Comparison of ENCODE assay signal across 1 cellular context in the genomic region with DNA sequence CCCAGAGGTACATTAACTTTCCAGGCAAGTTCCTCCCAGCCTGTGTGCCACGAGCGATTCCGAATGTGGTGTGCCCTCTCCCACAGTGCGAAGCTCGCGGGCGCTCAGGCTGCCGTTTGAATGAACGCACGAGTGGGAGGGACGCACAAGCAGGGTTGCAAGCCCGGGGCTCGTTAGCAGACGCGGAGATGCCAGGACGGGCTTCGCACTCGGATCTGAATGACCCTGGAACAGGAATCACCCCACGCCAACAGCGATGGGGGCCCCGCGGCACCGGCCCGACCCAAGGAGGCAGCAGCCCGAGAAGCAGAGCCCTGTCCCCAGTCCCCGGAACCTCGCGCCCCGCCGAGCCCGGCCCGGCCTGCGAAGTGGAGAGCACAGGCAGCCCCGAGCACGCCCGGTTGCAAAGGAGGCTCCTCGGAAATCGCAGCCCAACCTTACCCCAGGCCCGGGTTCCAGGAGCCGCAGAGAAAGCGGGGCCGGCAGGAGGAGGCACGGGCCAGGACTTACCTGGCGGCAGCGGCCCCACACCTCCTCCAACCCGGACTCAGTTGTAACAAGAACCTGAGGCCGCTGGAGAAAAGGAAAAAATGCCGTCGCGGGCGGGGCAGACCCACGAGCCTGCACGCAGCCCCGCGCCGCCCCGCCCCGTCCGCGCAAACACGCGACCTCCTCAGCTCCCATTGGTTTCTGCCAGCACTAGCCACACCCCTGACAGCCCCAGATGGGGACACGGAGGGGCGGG.
A peak's percentile ranks its signal among the peaks of the same experiment; 100 is the strongest.
TF ChIP-seq lines count a peak whose summit lies in the region.

Gene SLC25A30 (minus strand): TSS at position 584 of the 745 bp plus-strand sequence. CDS start 6,948 bp downstream, outside the sequence.

TF ChIP-seq in HepG2, 621 proteins besides CTCF, POLR2A, EP300 and RAD21 (continued from another document and continues in another):
- TF ChIP-seq ZFP91 (CRISPR knock-in tag; IDR thresholded peaks at IDR 0.05; ENCODE audit: borderline replicate concordance) (peak; percentile 87; the same call in 1 of the 2 replicates), ZNF644 (CRISPR knock-in tag; IDR thresholded peaks at IDR 0.05; ENCODE audit: low read depth) (no peak), ZNF34 (CRISPR knock-in tag; IDR thresholded peaks at IDR 0.05; ENCODE audit: borderline replicate concordance) (peak; percentile 85; the same call in 1 of the 2 replicates), DRAP1 (CRISPR knock-in tag; IDR thresholded peaks at IDR 0.05) (no peak; the same call in none of the 2 replicates), ZSCAN21 (CRISPR knock-in tag; IDR thresholded peaks at IDR 0.05; ENCODE audit: borderline replicate concordance) (no peak; the same call in none of the 2 replicates), ZNF10 (CRISPR knock-in tag; IDR thresholded peaks at IDR 0.05; ENCODE audit: borderline replicate concordance, low read depth) (no peak), ZNF230 (CRISPR knock-in tag; IDR thresholded peaks at IDR 0.05) (peak; percentile 63; the same call in 1 of the 2 replicates), ZNF446 (CRISPR knock-in tag; IDR thresholded peaks at IDR 0.05) (peak; percentile 76; the same call in 1 of the 2 replicates), SAP130 (CRISPR knock-in tag; IDR thresholded peaks at IDR 0.05; ENCODE audit: low read depth) (peak; percentile 72), KDM5A (IDR thresholded peaks at IDR 0.05; ENCODE audit: borderline replicate concordance, low read length) (no peak), ZBTB3 (CRISPR knock-in tag; IDR thresholded peaks at IDR 0.05; ENCODE audit: borderline replicate concordance, low read depth) (0 out of 2 replicates have a peak, but pooled peaks have one; percentile 58), AKAP8 (CRISPR knock-in tag; IDR thresholded peaks at IDR 0.05) (no peak; the same call in 1 of the 2 replicates), TGIF2 (CRISPR knock-in tag; IDR thresholded peaks at IDR 0.05) (peak; percentile 76; the same call in 1 of the 2 replicates), ZC3H13 (CRISPR knock-in tag; IDR thresholded peaks at IDR 0.05) (peak; percentile 19; the same call in 1 of the 2 replicates), PPARG (CRISPR knock-in tag; conservative IDR thresholded peaks at IDR 0.05) (no peak), ZNF256 (CRISPR knock-in tag; conservative IDR thresholded peaks at IDR 0.05) (0 out of 2 replicates have a peak, but pooled peaks have one; percentile 51), TRAFD1 (CRISPR knock-in tag; IDR thresholded peaks at IDR 0.05; ENCODE audit: borderline replicate concordance) (no peak), ZNF883 (CRISPR knock-in tag; IDR thresholded peaks at IDR 0.05; ENCODE audit: not compliant biosample characterization) (peak; percentile 33), DMAP1 (CRISPR knock-in tag; IDR thresholded peaks at IDR 0.05) (no peak; the same call in 1 of the 2 replicates), ZXDC (CRISPR knock-in tag; IDR thresholded peaks at IDR 0.05) (0 out of 2 replicates have a peak, but pooled peaks have one; percentile 34), KLF16 (CRISPR knock-in tag; IDR thresholded peaks at IDR 0.05) (peak in 1 of 2 experiments; percentile 57; a peak in 1 of 4 replicates), ZNF280B (CRISPR knock-in tag; IDR thresholded peaks at IDR 0.05; ENCODE audit: borderline replicate concordance) (peak; percentile 46; the same call in 1 of the 2 replicates), NRL (CRISPR knock-in tag; IDR thresholded peaks at IDR 0.05; ENCODE audit: borderline replicate concordance) (peak; percentile 74; the same call in 1 of the 2 replicates), IRF2 (CRISPR knock-in tag; IDR thresholded peaks at IDR 0.05) (peak; percentile 16; the same call in 1 of the 2 replicates), FOXM1 (CRISPR knock-in tag; IDR thresholded peaks at IDR 0.05) (no peak), ZNF225 (CRISPR knock-in tag; IDR thresholded peaks at IDR 0.05) (peak; percentile 83), AGO2 (optimal IDR thresholded peaks at IDR 0.05; ENCODE audit: low read depth, low read length) (peak; percentile 87), MIER2 (CRISPR knock-in tag; IDR thresholded peaks at IDR 0.05) (peak; percentile 9; the same call in 1 of the 2 replicates), ZSCAN9 (CRISPR knock-in tag; IDR thresholded peaks at IDR 0.05; ENCODE audit: borderline replicate concordance) (peak; percentile 50; the same call in 1 of the 2 replicates), HNRNPK (IDR thresholded peaks at IDR 0.05; ENCODE audit: low read depth, low read length, poor library complexity, severe bottlenecking) (peak; percentile 19)
- TF ChIP-seq, protein P1, sequence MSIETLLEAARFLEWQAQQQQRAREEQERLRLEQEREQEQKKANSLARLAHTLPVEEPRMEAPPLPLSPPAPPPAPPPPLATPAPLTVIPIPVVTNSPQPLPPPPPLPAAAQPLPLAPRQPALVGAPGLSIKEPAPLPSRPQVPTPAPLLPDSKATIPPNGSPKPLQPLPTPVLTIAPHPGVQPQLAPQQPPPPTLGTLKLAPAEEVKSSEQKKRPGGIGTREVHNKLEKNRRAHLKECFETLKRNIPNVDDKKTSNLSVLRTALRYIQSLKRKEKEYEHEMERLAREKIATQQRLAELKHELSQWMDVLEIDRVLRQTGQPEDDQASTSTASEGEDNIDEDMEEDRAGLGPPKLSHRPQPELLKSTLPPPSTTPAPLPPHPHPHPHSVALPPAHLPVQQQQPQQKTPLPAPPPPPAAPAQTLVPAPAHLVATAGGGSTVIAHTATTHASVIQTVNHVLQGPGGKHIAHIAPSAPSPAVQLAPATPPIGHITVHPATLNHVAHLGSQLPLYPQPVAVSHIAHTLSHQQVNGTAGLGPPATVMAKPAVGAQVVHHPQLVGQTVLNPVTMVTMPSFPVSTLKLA (IDR thresholded peaks at IDR 0.05): peak; percentile 42; the same call in 1 of the 2 replicates
- TF ChIP-seq, protein P2, sequence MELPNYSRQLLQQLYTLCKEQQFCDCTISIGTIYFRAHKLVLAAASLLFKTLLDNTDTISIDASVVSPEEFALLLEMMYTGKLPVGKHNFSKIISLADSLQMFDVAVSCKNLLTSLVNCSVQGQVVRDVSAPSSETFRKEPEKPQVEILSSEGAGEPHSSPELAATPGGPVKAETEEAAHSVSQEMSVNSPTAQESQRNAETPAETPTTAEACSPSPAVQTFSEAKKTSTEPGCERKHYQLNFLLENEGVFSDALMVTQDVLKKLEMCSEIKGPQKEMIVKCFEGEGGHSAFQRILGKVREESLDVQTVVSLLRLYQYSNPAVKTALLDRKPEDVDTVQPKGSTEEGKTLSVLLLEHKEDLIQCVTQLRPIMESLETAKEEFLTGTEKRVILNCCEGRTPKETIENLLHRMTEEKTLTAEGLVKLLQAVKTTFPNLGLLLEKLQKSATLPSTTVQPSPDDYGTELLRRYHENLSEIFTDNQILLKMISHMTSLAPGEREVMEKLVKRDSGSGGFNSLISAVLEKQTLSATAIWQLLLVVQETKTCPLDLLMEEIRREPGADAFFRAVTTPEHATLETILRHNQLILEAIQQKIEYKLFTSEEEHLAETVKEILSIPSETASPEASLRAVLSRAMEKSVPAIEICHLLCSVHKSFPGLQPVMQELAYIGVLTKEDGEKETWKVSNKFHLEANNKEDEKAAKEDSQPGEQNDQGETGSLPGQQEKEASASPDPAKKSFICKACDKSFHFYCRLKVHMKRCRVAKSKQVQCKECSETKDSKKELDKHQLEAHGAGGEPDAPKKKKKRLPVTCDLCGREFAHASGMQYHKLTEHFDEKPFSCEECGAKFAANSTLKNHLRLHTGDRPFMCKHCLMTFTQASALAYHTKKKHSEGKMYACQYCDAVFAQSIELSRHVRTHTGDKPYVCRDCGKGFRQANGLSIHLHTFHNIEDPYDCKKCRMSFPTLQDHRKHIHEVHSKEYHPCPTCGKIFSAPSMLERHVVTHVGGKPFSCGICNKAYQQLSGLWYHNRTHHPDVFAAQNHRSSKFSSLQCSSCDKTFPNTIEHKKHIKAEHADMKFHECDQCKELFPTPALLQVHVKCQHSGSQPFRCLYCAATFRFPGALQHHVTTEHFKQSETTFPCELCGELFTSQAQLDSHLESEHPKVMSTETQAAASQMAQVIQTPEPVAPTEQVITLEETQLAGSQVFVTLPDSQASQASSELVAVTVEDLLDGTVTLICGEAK (IDR thresholded peaks at IDR 0.05): no peak
- TF ChIP-seq, protein P2 (CRISPR knock-in tag; IDR thresholded peaks at IDR 0.05): peak; percentile 59; the same call in 1 of the 2 replicates
